10 cellular contexts compared by ENCODE assay signal in genomic region chr22:23225337-23225723, GRCh38. TPM values are rescaled to one million over a fixed set of nuclear protein-coding genes. Genes with fewer than 3 reads are reported as not detected.
DNase-seq lines count a peak whose midpoint lies in the region; ATAC-seq and TF ChIP-seq lines count a peak whose summit lies in the region.
"Had no signal": no experiment of that assay in that cellular context is flagged by ENCODE, and none has a peak within 500 bp of the region (broad histone marks: within the 10 kb centered on the region; RNA-seq: fewer than 3 reads in every experiment).

No MANE protein-coding gene starts in this region.

- H3K9me3 ChIP-seq in right atrium auricular region = peaks cover 0 to 15% of the 10 kb centered on the region in 2 donors
- H3K9me3 ChIP-seq in neural cell (ENCODE audit: low read length) = no peaks in the 10 kb centered on the region
- no peaks in the 10 kb centered on the region for H3K9me3 ChIP-seq in aorta (ENCODE audit: control insufficient read depth, low read length)

- H3K27ac ChIP-seq in right atrium auricular region (peak overlapping the region; percentile 46 to 74), neural cell (ENCODE audit: low read length) (peak overlapping the region; percentile 75), aorta (ENCODE audit: low read depth in 1 of 2, low read length in 2 of 2) (peak overlapping the region; percentile 3 to 58)

- H3K27me3 ChIP-seq in right atrium auricular region (no peaks in the 10 kb centered on the region), neural cell (ENCODE audit: insufficient read depth, low read depth, low read length) (no peaks in the 10 kb centered on the region), aorta (ENCODE audit: control insufficient read depth in 1 of 2, insufficient read depth in 2 of 2, low read length in 1 of 2) (no peaks in the 10 kb centered on the region)

- peaks cover 73% of the 10 kb centered on the region for H3K79me2 ChIP-seq in neural cell (replicated peaks; ENCODE audit: insufficient read depth, low read length)

- H3K9me2 ChIP-seq in neural cell (ENCODE audit: insufficient read depth, low read length) = no peaks in the 10 kb centered on the region

- TF ChIP-seq RAD21 in neural cell (conservative IDR thresholded peaks at IDR 0.05) = no peak

- H3K4me1 Mint-ChIP-seq in chondrocyte (ENCODE audit: low read depth) = peaks cover 44% of the 10 kb centered on the region

- H3K4me1 ChIP-seq in right atrium auricular region (peaks cover 0 to 74% of the 10 kb centered on the region in 2 donors), aorta (ENCODE audit: control insufficient read depth in 1 of 2, insufficient read depth in 2 of 2, low read length in 2 of 2) (peaks cover 0 to 10% of the 10 kb centered on the region in 2 donors)

- H3K9me3 Mint-ChIP-seq in chondrocyte (ENCODE audit: low read depth) = peaks cover 13% of the 10 kb centered on the region

- WGBS in aorta, 2 donors = 73 to 77% methylated on average over 10 of the region's 10 CpGs

- H3F3A ChIP-seq in neural cell (ENCODE audit: insufficient read depth, low read length, poor library complexity, severe bottlenecking) = no peaks in the 10 kb centered on the region

- ATAC-seq in Right ventricle myocardium inferior = no peak
- ATAC-seq in aorta (ENCODE audit: low FRiP score) = peak; percentile 2

- H3K9ac ChIP-seq in neural cell (ENCODE audit: low read length) = peak overlapping the region; percentile 26

- no peaks in the 10 kb centered on the region for H3K27me3 Mint-ChIP-seq in chondrocyte (ENCODE audit: low read depth)
- H3K27me3 Mint-ChIP-seq: naive B cell had no signal

- no peaks in the 10 kb centered on the region for H4K20me1 ChIP-seq in neural cell (ENCODE audit: insufficient read depth)

- DNase-seq in right atrium auricular region (ENCODE audit: low spot score) = no peak
- no peak for DNase-seq in Right ventricle myocardium inferior (ENCODE audit: missing footprints)
- DNase-seq in chondrocyte (ENCODE audit: low spot score) = no peak
- DNase-seq in aorta = peak in 1 of 2 donors; percentile 51
- no peak for DNase-seq in NCI-H82 (lab: John Stamatoyannopoulos, UW)
- DNase-seq in NCI-H2227 (lab: John Stamatoyannopoulos, UW; ENCODE audit: unreplicated experiment) = no peak
- DNase-seq in SHP77 (lab: John Stamatoyannopoulos, UW) = no peak
- DNase-seq: naive B cell, NCI-H1048 had no signal

- H3K4me2 ChIP-seq in neural cell (ENCODE audit: low read length) = no peak overlapping the region

- H3K4me3 Mint-ChIP-seq in chondrocyte (ENCODE audit: unreplicated experiment) = no peak overlapping the region

- H3K27ac Mint-ChIP-seq in chondrocyte (ENCODE audit: unreplicated experiment) = peak overlapping the region; percentile 94

- H2AFZ ChIP-seq in neural cell (ENCODE audit: low read depth, low read length) = no peak overlapping the region

- TF ChIP-seq EP300 in neural cell (conservative IDR thresholded peaks at IDR 0.05; ENCODE audit: poor library complexity, severe bottlenecking) = no peak

- peaks cover 6% of the 10 kb centered on the region for H3K36me3 Mint-ChIP-seq in chondrocyte (ENCODE audit: low read depth)

- TF ChIP-seq CTCF in right atrium auricular region (IDR thresholded peaks at IDR 0.05) = no peak
- no peak for TF ChIP-seq CTCF in chondrocyte (IDR thresholded peaks at IDR 0.05)
- no peak for TF ChIP-seq CTCF in neural cell (IDR thresholded peaks at IDR 0.05; ENCODE audit: poor library complexity, severe bottlenecking)

- no peaks in the 10 kb centered on the region for H3K36me3 ChIP-seq in right atrium auricular region
- H3K36me3 ChIP-seq in neural cell (ENCODE audit: insufficient read depth, low read length) = no peaks in the 10 kb centered on the region
- no peaks in the 10 kb centered on the region for H3K36me3 ChIP-seq in aorta (ENCODE audit: control insufficient read depth in 1 of 2, insufficient read depth in 2 of 2, low read length in 1 of 2)

- H3K4me3 ChIP-seq in right atrium auricular region (no peak overlapping the region), neural cell (ENCODE audit: low read length) (peak overlapping the region; percentile 30), aorta (ENCODE audit: low read length in 2 of 2) (no peak overlapping the region)

- intact Hi-C loops in Right ventricle myocardium inferior (cut with DNase I) (loop anchor here (5.0 kb wide), 1 partner anchor 43 kb away; the partner anchor contains the start of gene BCR), aorta (cut with DNase I) (no loop called here)

TF ChIP-seq in neural cell, 6 proteins besides CTCF, POLR2A, EP300 and RAD21:
- TF ChIP-seq POLR2AphosphoS5 (IDR thresholded peaks at IDR 0.05) (no peak), TAF1 (IDR thresholded peaks at IDR 0.05; ENCODE audit: low read depth) (no peak), REST (IDR thresholded peaks at IDR 0.05; ENCODE audit: borderline replicate concordance) (no peak)
TF ChIP-seq in neural cell: peak in this region for 0.

RNA-seq across cellular contexts. Expression of gene BCR, which starts 45.0 kb away (rescaled TPM):
- 10 to 100 TPM; 27.0 to 41.3 TPM for total RNA-seq in right atrium auricular region
- total RNA-seq in Right ventricle myocardium inferior = 29.0 TPM
- total RNA-seq in chondrocyte = 28.4 to 44.5 TPM (median 30.0 TPM) in 3 replicates
- polyA plus RNA-seq in neural cell = 53.6 and 57.5 TPM in 2 replicates
- polyA minus RNA-seq in neural cell = 103 and 118 TPM in 2 replicates
- 100 to 1,000 TPM; 113 to 120 TPM for total RNA-seq in aorta
- polyA plus RNA-seq in aorta = 10 to 100 TPM in 1 of 2 donors, 1 to 10 TPM in 1; 5.3 to 30.1 TPM
